In the genomic region with DNA sequence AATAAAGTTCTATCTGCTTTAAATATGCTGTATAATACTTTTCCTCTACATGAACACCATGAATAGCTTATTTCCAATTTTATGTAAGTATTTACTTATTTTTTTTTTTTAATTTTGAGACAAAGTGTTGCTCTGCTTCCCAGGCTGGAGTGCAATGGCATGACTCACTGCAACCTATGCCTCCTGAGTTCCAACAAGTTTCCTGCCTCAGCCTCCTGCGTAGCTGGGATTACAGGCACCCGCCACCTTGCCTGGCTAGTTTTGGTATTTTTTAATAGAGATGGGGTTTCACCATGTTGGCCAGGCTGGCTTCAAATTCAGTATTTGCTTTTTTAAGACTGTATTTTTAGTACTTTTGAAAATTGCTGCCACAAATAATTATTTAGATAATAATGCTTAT, we compare ENCODE assay signal across 16 cellular contexts.
DNase-seq lines count a peak whose midpoint lies in the region; ATAC-seq and TF ChIP-seq lines count a peak whose summit lies in the region.
"Had no signal": no experiment of that assay in that cellular context is flagged by ENCODE, and none has a peak within 500 bp of the region (broad histone marks: within the 10 kb centered on the region; RNA-seq: fewer than 3 reads in every experiment).

No MANE protein-coding gene starts in this region.

- ATAC-seq in GM21447 (IDR thresholded peaks at IDR 0.05; ENCODE audit: unreplicated experiment), result no peak

- no peak for TF ChIP-seq CTCF in choroid plexus epithelial cell (conservative IDR thresholded peaks at IDR 0.05; ENCODE audit: low read depth, low read length)

- DNase-seq in EH (ENCODE audit: low read depth) (peak; percentile 7), HT1080 (ENCODE audit: low read depth) (peak; percentile 38), choroid plexus epithelial cell (ENCODE audit: low read depth) (peak; percentile 35), non-pigmented ciliary epithelial cell (ENCODE audit: low read depth) (peak; percentile 4), NCI-H2081 (lab: John Stamatoyannopoulos, UW) (no peak), DMS53 treated with DMSO at 0.1 percent for 48 hours (lab: John Stamatoyannopoulos, UW; ENCODE audit: unreplicated experiment) (no peak), NCI-H1694 (lab: John Stamatoyannopoulos, UW) (no peak)
- DNase-seq: 8988T; AML-193; Caco-2; CD8-positive, alpha-beta memory T cell; GDM1; GM23248; IMR-90 had no signal

- no peak overlapping the region for H3K4me3 ChIP-seq in choroid plexus epithelial cell (ENCODE audit: low read depth, low read length)
- H3K4me3 ChIP-seq: BLaER1, GM23248 had no signal

Comparison
In these comparisons a context has a peak if more than half of its experiments do, and no peak if none do; other contexts are left out.
1. DNase-seq: peak in EH (single experiment), HT1080 (single experiment), choroid plexus epithelial cell (single experiment) and non-pigmented ciliary epithelial cell (single experiment); none in NCI-H2081 (0 of 2), DMS53 treated with DMSO at 0.1 percent for 48 hours (single experiment) and NCI-H1694 (single experiment).